Comparison of ENCODE assay signal across 10 cellular contexts in genomic region chr5:132266031-132266835, GRCh38. TPM values are rescaled to one million over a fixed set of nuclear protein-coding genes. Genes with fewer than 3 reads are reported as not detected.
DNase-seq lines count a peak whose midpoint lies in the region; ATAC-seq, FAIRE-seq and TF ChIP-seq lines count a peak whose summit lies in the region.
"Had no signal": no experiment of that assay in that cellular context is flagged by ENCODE, and none has a peak within 500 bp of the region (broad histone marks: within the 10 kb centered on the region; RNA-seq: fewer than 3 reads in every experiment).

No MANE protein-coding gene starts in this region.

- H3K4me1 ChIP-seq in heart left ventricle: peaks cover 0 to 49% (median 28%) of the 10 kb centered on the region in 12 donors
- peaks cover 54% of the 10 kb centered on the region for H3K4me1 ChIP-seq in endothelial cell of umbilical vein (ENCODE audit: control insufficient read depth, extremely low read depth, insufficient read depth, low read length)

- intact Hi-C loops in heart left ventricle (cut with DNase I): no loop called here
- intact Hi-C loops in left cardiac atrium (cut with DNase I): no loop called here
- intact Hi-C loops in endothelial cell of umbilical vein (cut with micrococcal nuclease): loop anchor here (10.0 kb wide), 1 partner anchor 451 kb away; no protein-coding TSS in a partner anchor

- dilution Hi-C loops in endothelial cell of umbilical vein (cut with MboI; ENCODE audit: extremely low pct_ligation_motif_present, low sequenced_read_pairs): no loop called here

- peak overlapping the region in 7 of 12 donors; percentile 12 to 97 (median 58) for H3K27ac ChIP-seq in heart left ventricle
- peak overlapping the region; percentile 89 for H3K27ac ChIP-seq in endothelial cell of umbilical vein (ENCODE audit: insufficient read depth, low read depth, low read length)
- H3K27ac ChIP-seq: KMS-11 had no signal

- FAIRE-seq in endothelial cell of umbilical vein (lab: Jason Lieb, UNC): no peak
- FAIRE-seq in H54 (lab: Jason Lieb, UNC): no peak

- WGBS in heart left ventricle, 4 donors: 80 to 89% (median 83%) methylated on average over 6 to 7 of the region's 7 CpGs

- H3K4me3 Mint-ChIP-seq in nephron: peak overlapping the region in 1 of 3 experiments; percentile 46
- H3K4me3 Mint-ChIP-seq in type B pancreatic cell: peak overlapping the region; percentile 41
- no peak overlapping the region for H3K4me3 Mint-ChIP-seq in effector memory CD8-positive, alpha-beta T cell

- no TSS peak for BruUV-seq in endothelial cell of umbilical vein (replicated peaks; lab: Mats Ljungman, UMichigan)

- H2AFZ ChIP-seq in endothelial cell of umbilical vein (ENCODE audit: low read depth, low read length): no peak overlapping the region

- H3K9me3 Mint-ChIP-seq in nephron (no peaks in the 10 kb centered on the region), type B pancreatic cell (no peaks in the 10 kb centered on the region)
- no peaks in the 10 kb centered on the region for H3K9me3 Mint-ChIP-seq in effector memory CD8-positive, alpha-beta T cell

- CTCF ChIA-PET in endothelial cell of umbilical vein (lab: Charles Lee): interaction anchor here (1.0 to 7.8 kb wide), 3 partner anchors 28 to 76 kb away, joined by 3 to 93 read pairs (median 3); partner anchors contain the start of gene SLC22A4

- no peak overlapping the region for H3K4me2 ChIP-seq in endothelial cell of umbilical vein (ENCODE audit: insufficient read depth, low read length)
- H3K4me2 ChIP-seq: KMS-11 had no signal

- no peaks in the 10 kb centered on the region for H3K9me1 ChIP-seq in endothelial cell of umbilical vein (replicated peaks; ENCODE audit: control insufficient read depth, extremely low read depth, insufficient read depth, low read length)

- TF ChIP-seq POLR2A in heart left ventricle (IDR thresholded peaks at IDR 0.05) (no peak), endothelial cell of umbilical vein (IDR thresholded peaks at IDR 0.05; ENCODE audit: low read depth, low read length) (no peak), H54 (IDR thresholded peaks at IDR 0.05; ENCODE audit: low read depth, low read length) (no peak)

- H3K36me3 Mint-ChIP-seq in nephron (ENCODE audit: low read depth) (peaks cover 31% of the 10 kb centered on the region), type B pancreatic cell (peaks cover 19% of the 10 kb centered on the region)
- no peaks in the 10 kb centered on the region for H3K36me3 Mint-ChIP-seq in effector memory CD8-positive, alpha-beta T cell (ENCODE audit: insufficient read depth)

- H3K4me1 Mint-ChIP-seq in nephron: peaks cover 84% of the 10 kb centered on the region
- peaks cover 37% of the 10 kb centered on the region for H3K4me1 Mint-ChIP-seq in type B pancreatic cell (ENCODE audit: unreplicated experiment)
- peaks cover 0 to 6% of the 10 kb centered on the region in 2 donors for H3K4me1 Mint-ChIP-seq in effector memory CD8-positive, alpha-beta T cell (ENCODE audit: low read depth in 2 of 2)

- POLR2A ChIA-PET in endothelial cell of umbilical vein (lab: Charles Lee): interaction anchor here (1.8 kb wide), 1 partner anchor 28 kb away, joined by 6 read pairs; the partner anchor contains the start of gene SLC22A4

- H3K36me3 ChIP-seq in heart left ventricle: peaks cover 0 to 16% (median 0%) of the 10 kb centered on the region in 9 donors
- H3K36me3 ChIP-seq in endothelial cell of umbilical vein (ENCODE audit: control insufficient read depth in 2 of 2, extremely low read depth in 1 of 2, insufficient read depth in 2 of 2, low read length in 2 of 2): peaks cover 8 to 25% of the 10 kb centered on the region in 2 experiments

- no peaks in the 10 kb centered on the region for H4K20me1 ChIP-seq in endothelial cell of umbilical vein (replicated peaks; ENCODE audit: control insufficient read depth, extremely low read depth, insufficient read depth, low read length)

- no peaks in the 10 kb centered on the region for H3K27me3 ChIP-seq in heart left ventricle
- no peaks in the 10 kb centered on the region for H3K27me3 ChIP-seq in endothelial cell of umbilical vein (ENCODE audit: control insufficient read depth in 2 of 2, insufficient read depth in 2 of 2, low read length in 2 of 2)

- no peaks in the 10 kb centered on the region for H3K9me3 ChIP-seq in heart left ventricle
- H3K9me3 ChIP-seq in endothelial cell of umbilical vein (replicated peaks; ENCODE audit: control insufficient read depth, insufficient read depth, low read length): no peaks in the 10 kb centered on the region

- TF ChIP-seq CTCF in heart left ventricle (IDR thresholded peaks at IDR 0.05): no peak
- no peak for TF ChIP-seq CTCF in endothelial cell of umbilical vein (IDR thresholded peaks at IDR 0.05; ENCODE audit: extremely low read depth in 1 of 2, insufficient read depth in 1 of 2, low read depth in 1 of 2, low read length in 2 of 2)
- TF ChIP-seq CTCF in nephron (IDR thresholded peaks at IDR 0.05; ENCODE audit: unreplicated experiment in 3 of 3): no peak
- no peak for TF ChIP-seq CTCF in type B pancreatic cell (conservative IDR thresholded peaks at IDR 0.05)

- peak overlapping the region; percentile 74 to 95 (median 86) for H3K27ac Mint-ChIP-seq in nephron
- H3K27ac Mint-ChIP-seq in type B pancreatic cell: peak overlapping the region; percentile 96
- H3K27ac Mint-ChIP-seq in effector memory CD8-positive, alpha-beta T cell: no peak overlapping the region

- peak overlapping the region; percentile 46 for H3K9ac ChIP-seq in endothelial cell of umbilical vein (replicated peaks; ENCODE audit: extremely low read depth, insufficient read depth, low read length)
- H3K9ac ChIP-seq: KMS-11 had no signal

- H3K27me3 Mint-ChIP-seq in nephron (ENCODE audit: low read depth) (peaks cover 4% of the 10 kb centered on the region), type B pancreatic cell (no peaks in the 10 kb centered on the region)
- no peaks in the 10 kb centered on the region for H3K27me3 Mint-ChIP-seq in effector memory CD8-positive, alpha-beta T cell

- ATAC-seq in heart left ventricle (no peak), left cardiac atrium (no peak)
- no peak for ATAC-seq in effector memory CD8-positive, alpha-beta T cell (replicated peaks)

- DNase-seq in heart left ventricle (peak in 1 of 5 donors; percentile 16), left cardiac atrium (no peak), endothelial cell of umbilical vein (ENCODE audit: low read depth, low spot score) (no peak), type B pancreatic cell (ENCODE audit: extremely low spot score, unreplicated experiment) (peak; percentile 65), H54 (ENCODE audit: insufficient read length, low spot score) (no peak)
- DNase-seq in stimulated activated CD4-positive, alpha-beta T cell treated with anti-CD3 and anti-CD28 coated beads, Interleukin-4, amount 100 ng/mL, for 1 hour: no peak
- DNase-seq in effector memory CD8-positive, alpha-beta T cell: no peak

- H3K4me3 ChIP-seq in heart left ventricle: no peak overlapping the region
- no peak overlapping the region for H3K4me3 ChIP-seq in endothelial cell of umbilical vein (replicated peaks in 1 of 3; ENCODE audit: insufficient read depth in 1 of 3, low read depth in 1 of 3, low read length in 3 of 3)

- peaks cover 14% of the 10 kb centered on the region for H3K79me2 ChIP-seq in endothelial cell of umbilical vein (ENCODE audit: control insufficient read depth, insufficient read depth, low read length)

TF ChIP-seq in endothelial cell of umbilical vein, 7 proteins besides CTCF, POLR2A, EP300 and RAD21 (continues in another document):
- no peak for TF ChIP-seq JUN (IDR thresholded peaks at IDR 0.05; ENCODE audit: borderline replicate concordance, insufficient read depth, insufficient read length, low read depth)

RNA-seq across cellular contexts. Expression of gene PDLIM4, which starts 8.7 kb away (rescaled TPM):
- total RNA-seq in heart left ventricle (10 to 100 TPM in 3 of 9 donors, 1 to 10 TPM in 6; 2.4 to 16.9 (median 8.1) TPM), left cardiac atrium (10 to 100 TPM; 12.4 to 38.5 TPM), endothelial cell of umbilical vein (65.7 and 69.8 TPM in 2 replicates), type B pancreatic cell (ENCODE audit: low replicate concordance) (40.0 and 43.8 TPM in 2 replicates)
- polyA plus RNA-seq in heart left ventricle (1 to 10 TPM; 5.1 to 9.1 TPM), endothelial cell of umbilical vein (112 and 193 TPM in 2 replicates)
- 94.1 and 114 TPM in 2 replicates for polyA plus RNA-seq in endothelial cell of umbilical vein (2011; cell fraction: cytosol; rRNA removed)
- 80.4 and 107 TPM in 2 replicates for polyA plus RNA-seq in endothelial cell of umbilical vein (2011; cell fraction: nucleus; rRNA removed)
- polyA plus RNA-seq in endothelial cell of umbilical vein (2012): 68.2 and 80.0 TPM in 2 replicates
- 33.7 and 46.4 TPM in 2 replicates for polyA minus RNA-seq in endothelial cell of umbilical vein
- polyA minus RNA-seq in endothelial cell of umbilical vein (2011; cell fraction: cytosol; rRNA and poly(A)+ RNA removed): not detected
- 27.0 and 33.2 TPM in 2 replicates for polyA minus RNA-seq in endothelial cell of umbilical vein (2011; cell fraction: nucleus; rRNA and poly(A)+ RNA removed)
- total RNA-seq: G401 had no signal

RNA-seq across cellular contexts. Expression of gene SLC22A4, which starts 28.0 kb away (rescaled TPM):
- 1 to 10 TPM in 8 of 9 donors, under 1 TPM in 1; 0.83 to 4.9 (median 2.2) TPM for total RNA-seq in heart left ventricle
- 1 to 10 TPM in 1 of 2 donors, under 1 TPM in 1; 0.30 to 3.7 TPM for polyA plus RNA-seq in heart left ventricle
- total RNA-seq in left cardiac atrium: 1 to 10 TPM; 2.2 to 3.3 TPM
- 4.9 and 5.4 TPM in 2 replicates for total RNA-seq in endothelial cell of umbilical vein
- 6.3 and 6.9 TPM in 2 replicates for polyA plus RNA-seq in endothelial cell of umbilical vein
- polyA plus RNA-seq in endothelial cell of umbilical vein (2011; cell fraction: cytosol; rRNA removed): 3.2 and 3.8 TPM in 2 replicates
- polyA plus RNA-seq in endothelial cell of umbilical vein (2011; cell fraction: nucleus; rRNA removed): 12.0 and 12.8 TPM in 2 replicates
- polyA plus RNA-seq in endothelial cell of umbilical vein (2012): 1.6 and 3.0 TPM in 2 replicates
- polyA minus RNA-seq in endothelial cell of umbilical vein: 9.0 and 9.4 TPM in 2 replicates
- 2.6 TPM for polyA minus RNA-seq in endothelial cell of umbilical vein (2011; cell fraction: cytosol; rRNA and poly(A)+ RNA removed)
- polyA minus RNA-seq in endothelial cell of umbilical vein (2011; cell fraction: nucleus; rRNA and poly(A)+ RNA removed): 8.3 and 12.3 TPM in 2 replicates
- 1.3 and 2.0 TPM in 2 replicates for total RNA-seq in type B pancreatic cell (ENCODE audit: low replicate concordance)
- total RNA-seq: G401 had no signal

RNA-seq across cellular contexts. Expression of gene P4HA2, which starts 38.6 kb away (rescaled TPM):
- total RNA-seq in heart left ventricle (10 to 100 TPM; 41.2 to 80.7 (median 55.7) TPM), left cardiac atrium (10 to 100 TPM; 60.2 to 78.4 TPM), endothelial cell of umbilical vein (37.4 and 37.6 TPM in 2 replicates), type B pancreatic cell (ENCODE audit: low replicate concordance) (38.5 and 56.3 TPM in 2 replicates)
- polyA plus RNA-seq in heart left ventricle (100 to 1,000 TPM in 1 of 2 donors, 10 to 100 TPM in 1; 44.3 to 140 TPM), endothelial cell of umbilical vein (58.7 and 67.1 TPM in 2 replicates)
- polyA plus RNA-seq in endothelial cell of umbilical vein (2011; cell fraction: cytosol; rRNA removed): 47.2 and 48.0 TPM in 2 replicates
- polyA plus RNA-seq in endothelial cell of umbilical vein (2011; cell fraction: nucleus; rRNA removed): 46.7 and 48.4 TPM in 2 replicates
- polyA plus RNA-seq in endothelial cell of umbilical vein (2012): 48.9 and 64.0 TPM in 2 replicates
- polyA minus RNA-seq in endothelial cell of umbilical vein: 66.9 and 75.4 TPM in 2 replicates
- polyA minus RNA-seq in endothelial cell of umbilical vein (2011; cell fraction: cytosol; rRNA and poly(A)+ RNA removed): 9.8 TPM
- 19.0 and 19.4 TPM in 2 replicates for polyA minus RNA-seq in endothelial cell of umbilical vein (2011; cell fraction: nucleus; rRNA and poly(A)+ RNA removed)

Comparison
In these comparisons a context has a peak if more than half of its experiments do, and no peak if none do; other contexts are left out.
1. H3K27ac Mint-ChIP-seq: peak in nephron (3 of 3) and type B pancreatic cell (single experiment); none in effector memory CD8-positive, alpha-beta T cell (0 of 2).